Comparison of ENCODE assay signal across 14 cellular contexts in the genomic region with DNA sequence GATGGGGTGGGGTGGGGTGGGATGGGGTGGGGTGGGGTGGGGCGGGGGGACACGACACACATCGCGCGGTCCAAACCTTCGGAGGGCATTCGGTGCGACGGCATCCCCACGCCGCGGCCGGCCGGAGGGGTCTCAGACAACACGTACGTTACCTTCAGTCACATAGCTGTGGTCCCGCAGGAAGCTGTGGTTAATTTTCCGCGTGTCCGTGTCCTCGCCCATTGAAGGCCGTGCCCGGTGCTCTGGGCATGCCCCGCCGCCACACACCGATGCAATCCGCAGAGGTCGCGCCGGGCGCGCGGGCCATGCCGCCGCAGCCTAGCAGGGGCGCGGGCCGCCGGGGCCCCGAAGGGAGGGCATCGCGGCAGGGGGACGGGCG. TPM values are rescaled to one million over a fixed set of nuclear protein-coding genes. Genes with fewer than 3 reads are reported as not detected.
DNase-seq lines count a peak whose midpoint lies in the region; ATAC-seq and TF ChIP-seq lines count a peak whose summit lies in the region.
"Had no signal": no experiment of that assay in that cellular context is flagged by ENCODE, and none has a peak within 500 bp of the region (broad histone marks: within the 10 kb centered on the region; RNA-seq: fewer than 3 reads in every experiment).

No MANE protein-coding gene starts in this region.

- peak; percentile 25 for ATAC-seq in stimulated activated naive CD8-positive, alpha-beta T cell treated with anti-CD3 and anti-CD28 coated beads, Interleukin-15, amount 100 ng/mL, for 72 hours
- ATAC-seq in stimulated activated naive CD8-positive, alpha-beta T cell treated with anti-CD3 and anti-CD28 coated beads, Interleukin-15, Interleukin-2, amounts not matched to agents 100 U/mL and 50 U/mL, for 24 hours: no peak
- ATAC-seq: left cardiac atrium had no signal

- TF ChIP-seq CTCF in mammary epithelial cell (conservative IDR thresholded peaks at IDR 0.05 in 1 of 2, IDR thresholded peaks at IDR 0.05 in 1 of 2; ENCODE audit: extremely low read depth in 1 of 2, insufficient read depth in 1 of 2, low read depth in 1 of 2, low read length in 2 of 2) (no peak), vagina (IDR thresholded peaks at IDR 0.05) (no peak)

- H2BK120ac ChIP-seq in mesenchymal stem cell (ENCODE audit: low read depth, low read length): no peak overlapping the region

- peaks cover 23% of the 10 kb centered on the region for H3K27me3 ChIP-seq in mammary epithelial cell (ENCODE audit: insufficient read depth, low read length)
- H3K27me3 ChIP-seq in mesenchymal stem cell (ENCODE audit: control insufficient read depth in 1 of 2, insufficient read depth in 1 of 2, low read length in 2 of 2): peaks cover 66 to 67% of the 10 kb centered on the region in 2 experiments
- no peaks in the 10 kb centered on the region for H3K27me3 ChIP-seq in vagina

- H3K9me3 Mint-ChIP-seq in stimulated activated naive CD8-positive, alpha-beta T cell treated with anti-CD3 and anti-CD28 coated beads, Interleukin-15, amount 100 ng/mL, for 72 hours: no peaks in the 10 kb centered on the region
- H3K9me3 Mint-ChIP-seq: nephron progenitor cell had no signal

- H3K79me1 ChIP-seq in mesenchymal stem cell (replicated peaks; ENCODE audit: low read length, poor library complexity, severe bottlenecking): no peaks in the 10 kb centered on the region

- H3K27ac Mint-ChIP-seq in stimulated activated naive CD8-positive, alpha-beta T cell treated with anti-CD3 and anti-CD28 coated beads, Interleukin-15, amount 100 ng/mL, for 72 hours: no peak overlapping the region
- H3K27ac Mint-ChIP-seq: nephron progenitor cell had no signal

- H4K91ac ChIP-seq in mesenchymal stem cell (ENCODE audit: low read length): no peak overlapping the region

- H3K4ac ChIP-seq in mesenchymal stem cell (ENCODE audit: low read depth in 1 of 2, low read length in 2 of 2): no peak overlapping the region

- no peak overlapping the region for H2BK15ac ChIP-seq in mesenchymal stem cell (ENCODE audit: low read depth, poor library complexity, severe bottlenecking)

- H3K14ac ChIP-seq in mesenchymal stem cell (ENCODE audit: low read length in 2 of 2): no peak overlapping the region

- peaks cover 82% of the 10 kb centered on the region for H3K27me3 Mint-ChIP-seq in stimulated activated naive CD8-positive, alpha-beta T cell treated with anti-CD3 and anti-CD28 coated beads, Interleukin-15, amount 100 ng/mL, for 72 hours

- no peaks in the 10 kb centered on the region for H3K9me3 ChIP-seq in mammary epithelial cell (replicated peaks; ENCODE audit: insufficient read depth, low read length)
- no peaks in the 10 kb centered on the region for H3K9me3 ChIP-seq in mesenchymal stem cell (ENCODE audit: control insufficient read depth, low read length)
- no peaks in the 10 kb centered on the region for H3K9me3 ChIP-seq in vagina

- dilution Hi-C loops in mammary epithelial cell (cut with HindIII; ENCODE audit: low sequenced_read_pairs): no loop called here

- no peak overlapping the region for H4K8ac ChIP-seq in mesenchymal stem cell (ENCODE audit: low read length)

- H3K23ac ChIP-seq in mesenchymal stem cell (ENCODE audit: low read length in 2 of 2): no peak overlapping the region

- no peaks in the 10 kb centered on the region for H3K79me2 ChIP-seq in mammary epithelial cell (ENCODE audit: insufficient read depth, low read length)

- no peak overlapping the region for H2BK12ac ChIP-seq in mesenchymal stem cell (ENCODE audit: low read length in 2 of 2)

- H3K4me2 ChIP-seq in mammary epithelial cell (ENCODE audit: insufficient read depth, low read depth, low read length) (peak overlapping the region; percentile 36), mesenchymal stem cell (ENCODE audit: low read length, poor library complexity, severe bottlenecking) (peak overlapping the region; percentile 8)

- H3K27ac ChIP-seq in mammary epithelial cell (ENCODE audit: insufficient read depth, low read depth, low read length) (no peak overlapping the region), mesenchymal stem cell (ENCODE audit: low read length, poor library complexity, severe bottlenecking) (no peak overlapping the region), vagina (no peak overlapping the region)

- H2BK5ac ChIP-seq in mesenchymal stem cell (ENCODE audit: low read depth, low read length, poor library complexity, severe bottlenecking): no peak overlapping the region

- H2AFZ ChIP-seq in mammary epithelial cell (ENCODE audit: low read depth, low read length) (no peak overlapping the region), mesenchymal stem cell (ENCODE audit: low read depth, low read length) (no peak overlapping the region)

- H3K9ac ChIP-seq in mammary epithelial cell (ENCODE audit: insufficient read depth, low read length): no peak overlapping the region
- no peak overlapping the region for H3K9ac ChIP-seq in mesenchymal stem cell (ENCODE audit: low read length)

- WGBS in mammary epithelial cell (ENCODE audit: low coverage, missing lambda C conversion rate): no CpG with 5 or more reads among the region's 44 CpGs
- WGBS in mesenchymal stem cell: 3% methylated on average over 31 of the region's 44 CpGs

- CTCF ChIA-PET in mammary epithelial cell (lab: Charles Lee; ENCODE audit: low non-redundant PET): no interaction called here

- no TSS peak for BruUV-seq in mammary epithelial cell (replicated peaks; lab: Mats Ljungman, UMichigan)

- H3K4me1 ChIP-seq in mammary epithelial cell (ENCODE audit: insufficient read depth, low read length) (peaks cover 8% of the 10 kb centered on the region), mesenchymal stem cell (ENCODE audit: control insufficient read depth, insufficient read depth, low read depth, low read length) (peaks cover 16% of the 10 kb centered on the region), vagina (peaks cover 33% of the 10 kb centered on the region)

- no peak for DNase-seq in stimulated activated naive CD8-positive, alpha-beta T cell treated with anti-CD3 and anti-CD28 coated beads, Interleukin-15, amount 100 ng/mL, for 72 hours
- DNase-seq in stimulated activated naive CD8-positive, alpha-beta T cell treated with anti-CD3 and anti-CD28 coated beads, Interleukin-15, Interleukin-2, amounts not matched to agents 100 U/mL and 50 U/mL, for 24 hours: no peak
- DNase-seq in mammary epithelial cell (no peak), mesenchymal stem cell (no peak), vagina (ENCODE audit: extremely low spot score in 2 of 2) (peak in 1 of 2 donors; percentile 64), dedifferentiated amniotic fluid mesenchymal stem cell (ENCODE audit: extremely low spot score) (no peak), SW480 (ENCODE audit: low spot score) (no peak), NCI-H1694 treated with DMSO at 0.1 percent for 48 hours (lab: John Stamatoyannopoulos, UW) (no peak)
- DNase-seq: activated CD4-positive, CD25-positive, alpha-beta regulatory T cell treated with anti-CD3 and anti-CD28 coated beads, Interleukin-2, amount 50 U/mL, for 72 hours; activated naive CD4-positive, alpha-beta T cell; cerebellar nuclear complex; left cardiac atrium; NCI-H1105 had no signal

- in situ Hi-C loops in mammary epithelial cell (cut with MboI; ENCODE audit: low sequenced_read_pairs in 2 of 2): no loop called here

- no peak for TF ChIP-seq POLR2A in vagina (IDR thresholded peaks at IDR 0.05)

- no peak overlapping the region for H3K18ac ChIP-seq in mesenchymal stem cell (ENCODE audit: low read depth in 1 of 2, low read length in 2 of 2)

- no peaks in the 10 kb centered on the region for H3K4me1 Mint-ChIP-seq in stimulated activated naive CD8-positive, alpha-beta T cell treated with anti-CD3 and anti-CD28 coated beads, Interleukin-15, amount 100 ng/mL, for 72 hours
- H3K4me1 Mint-ChIP-seq: nephron progenitor cell had no signal

- H3K4me3 ChIP-seq in mammary epithelial cell (replicated peaks in 1 of 3; ENCODE audit: insufficient read depth in 1 of 3, low read depth in 2 of 3, low read length in 3 of 3) (peak overlapping the region in 1 of 3 experiments; percentile 10), mesenchymal stem cell (ENCODE audit: insufficient read depth in 1 of 2, low read depth in 1 of 2, low read length in 2 of 2) (no peak overlapping the region), vagina (peak overlapping the region; percentile 50 to 65)

- no peaks in the 10 kb centered on the region for H3K36me3 ChIP-seq in mammary epithelial cell (ENCODE audit: insufficient read depth, low read length)
- no peaks in the 10 kb centered on the region for H3K36me3 ChIP-seq in mesenchymal stem cell (ENCODE audit: control insufficient read depth in 1 of 2, insufficient read depth in 2 of 2, low read depth in 1 of 2, low read length in 2 of 2)
- no peaks in the 10 kb centered on the region for H3K36me3 ChIP-seq in vagina

- intact Hi-C loops in mammary epithelial cell (cut with micrococcal nuclease) (loop anchor here (5.0 kb wide), 1 partner anchor 75 kb away; no protein-coding TSS in a partner anchor), vagina (cut with DNase I) (no loop called here)

- H2AK5ac ChIP-seq in mesenchymal stem cell (ENCODE audit: low read length, severe bottlenecking): no peak overlapping the region

- no peak overlapping the region for H3K4me3 Mint-ChIP-seq in stimulated activated naive CD8-positive, alpha-beta T cell treated with anti-CD3 and anti-CD28 coated beads, Interleukin-15, amount 100 ng/mL, for 72 hours

- H4K20me1 ChIP-seq in mammary epithelial cell (ENCODE audit: insufficient read depth, low read length): peaks cover 3% of the 10 kb centered on the region

RNA-seq across cellular contexts. Expression of a gene that starts 0.4 kb away (rescaled TPM):
- total RNA-seq in mammary epithelial cell (under 1 TPM; 0.17 to 0.24 TPM), vagina (17.2 TPM)
- polyA plus RNA-seq in mammary epithelial cell: 0.18 TPM
- not detected for polyA minus RNA-seq in mammary epithelial cell
- not detected for polyA plus RNA-seq in mesenchymal stem cell (2013, experiment 1 of 2)
- polyA plus RNA-seq in mesenchymal stem cell (2013, experiment 2 of 2): not detected

Comparison
In these comparisons a context has a peak if more than half of its experiments do, and no peak if none do; other contexts are left out.
1. H3K4me3 ChIP-seq: peak in vagina (2 of 2); none in mesenchymal stem cell (0 of 2).
2. RNA of a gene that starts 0.4 kb away (total RNA-seq): 17.2 TPM in vagina (single experiment); 0.17 to 0.24 TPM in mammary epithelial cell; every median in the first group is over 10 times any median in the second.